In genomic region chr12:1325666-1326065, GRCh38 we compare ENCODE assay signal across 27 cellular contexts.
DNase-seq lines count a peak whose midpoint lies in the region; ATAC-seq, FAIRE-seq and TF ChIP-seq lines count a peak whose summit lies in the region.
"Had no signal": no experiment of that assay in that cellular context is flagged by ENCODE, and none has a peak within 500 bp of the region (broad histone marks: within the 10 kb centered on the region; RNA-seq: fewer than 3 reads in every experiment).

No MANE protein-coding gene starts in this region.

- no peaks in the 10 kb centered on the region for H4K20me1 ChIP-seq in K562 (replicated peaks; ENCODE audit: control insufficient read depth, insufficient read depth, low read length)

- ATAC-seq in activated T-cell treated with anti-CD3 and anti-CD28 coated beads, Interleukin-2, amount 50 U/mL, for 4 hours, result peak; percentile 67 to 73
- no peak for ATAC-seq in K562
- peak; percentile 91 for ATAC-seq in stimulated activated naive CD8-positive, alpha-beta T cell treated with anti-CD3 and anti-CD28 coated beads, Interleukin-15, amount 100 ng/mL, for 72 hours
- ATAC-seq: pancreas had no signal

- no peak for DNase-seq in activated T-cell treated with anti-CD3 and anti-CD28 coated beads, Interleukin-2, amount 50 U/mL, for 4 hours
- no peak for DNase-seq in activated T-cell treated with anti-CD3 and anti-CD28 coated beads, Interleukin-2, amount 50 U/mL, for 48 hours
- DNase-seq in GM12865 (ENCODE audit: low read depth), result peak; percentile 12
- no peak for DNase-seq in K562 (ENCODE audit: extremely low read depth in 1 of 4, low spot score in 3 of 4)
- no peak for DNase-seq in stimulated activated naive CD8-positive, alpha-beta T cell treated with anti-CD3 and anti-CD28 coated beads, Interleukin-15, amount 100 ng/mL, for 72 hours
- no peak for DNase-seq in iPS-NIHi7 (ENCODE audit: extremely low spot score)
- DNase-seq in NCI-H2196 (lab: John Stamatoyannopoulos, UW; ENCODE audit: unreplicated experiment), result no peak
- DNase-seq: ACHN; activated CD4-positive, alpha-beta T cell treated with anti-CD3 and anti-CD28 coated beads for 48 hours; activated naive CD8-positive, alpha-beta T cell treated with anti-CD3 and anti-CD28 coated beads, Interleukin-2, amount 10 ng/mL, durations not matched to agents 7 days and 5 days; CD4-positive, alpha-beta memory T cell; colonic mucosa; DMS 273 treated with DMSO at 0.1 percent for 48 hours; effector memory CD4-positive, alpha-beta T cell; GOT3; left lung; mesenchymal stem cell; NCI-H1048; NCI-H2107; pancreas; stimulated activated naive CD4-positive, alpha-beta T cell; SW 1271; testis had no signal

- 6% methylated on average over 1 of the region's 1 CpG for WGBS in K562 (ENCODE audit: insufficient coverage, low coverage, missing lambda C conversion rate)

- no peak for FAIRE-seq in K562 (lab: Jason Lieb, UNC)

- in situ Hi-C loops in K562 (cut with MboI), result no loop called here

- POLR2A ChIA-PET in K562 (lab: Yijun Ruan, JAX), result no interaction called here

- no peaks in the 10 kb centered on the region for H3K9me3 Mint-ChIP-seq in activated T-cell treated with anti-CD3 and anti-CD28 coated beads, Interleukin-2, amount 50 U/mL, for 4 hours
- no peaks in the 10 kb centered on the region for H3K9me3 Mint-ChIP-seq in stimulated activated naive CD8-positive, alpha-beta T cell treated with anti-CD3 and anti-CD28 coated beads, Interleukin-15, amount 100 ng/mL, for 72 hours
- H3K9me3 Mint-ChIP-seq: activated naive CD8-positive, alpha-beta T cell treated with anti-CD3 and anti-CD28 coated beads, Interleukin-2, amount 10 ng/mL, durations not matched to agents 7 days and 5 days; CD4-positive, alpha-beta memory T cell; IgD-negative memory B cell; neural progenitor cell had no signal

- no peak overlapping the region for H3K4me2 ChIP-seq in K562 (ENCODE audit: insufficient read depth, low read length)
- H3K4me2 ChIP-seq: neural progenitor cell had no signal

- H3K9ac ChIP-seq in K562 (ENCODE audit: insufficient read depth in 1 of 2, low read depth in 2 of 2, low read length in 2 of 2), result peak overlapping the region in 1 of 2 experiments; percentile 48; a peak in 1 of 4 replicates
- H3K9ac ChIP-seq: neural progenitor cell had no signal

- no peak for TF ChIP-seq RAD21 in K562 (CRISPR knock-in tag; conservative IDR thresholded peaks at IDR 0.05 in 1 of 2, IDR thresholded peaks at IDR 0.05 in 1 of 2)

- peaks cover 14% of the 10 kb centered on the region for H3K4me1 Mint-ChIP-seq in activated T-cell treated with anti-CD3 and anti-CD28 coated beads, Interleukin-2, amount 50 U/mL, for 4 hours (ENCODE audit: low read depth)
- H3K4me1 Mint-ChIP-seq in stimulated activated naive CD8-positive, alpha-beta T cell treated with anti-CD3 and anti-CD28 coated beads, Interleukin-15, amount 100 ng/mL, for 72 hours, result peaks cover 6% of the 10 kb centered on the region
- H3K4me1 Mint-ChIP-seq: neural progenitor cell had no signal

- no peaks in the 10 kb centered on the region for H3K9me3 ChIP-seq in K562 (replicated peaks; ENCODE audit: control insufficient read depth, insufficient read depth, low read depth, low read length)
- H3K9me3 ChIP-seq: ascending aorta, colonic mucosa, left lung, pancreas, testis had no signal

- H2AFZ ChIP-seq in K562 (ENCODE audit: low read depth, low read length), result peak overlapping the region; percentile 65; the same call in 1 of the 2 replicates
- H2AFZ ChIP-seq: neural progenitor cell had no signal

- TF ChIP-seq EP300 in K562 (IDR thresholded peaks at IDR 0.05; ENCODE audit: low read length), result no peak

- peak overlapping the region; percentile 68; the same call in 2 of the 3 replicates for H3K27ac ChIP-seq in K562 (ENCODE audit: extremely low read depth, low read depth, low read length)
- H3K27ac ChIP-seq: ascending aorta, colonic mucosa, neural progenitor cell, pancreas, testis had no signal

- H3K36me3 Mint-ChIP-seq in activated T-cell treated with anti-CD3 and anti-CD28 coated beads, Interleukin-2, amount 50 U/mL, for 4 hours (ENCODE audit: insufficient read depth), result peaks cover 9% of the 10 kb centered on the region
- H3K36me3 Mint-ChIP-seq: activated naive CD8-positive, alpha-beta T cell treated with anti-CD3 and anti-CD28 coated beads, Interleukin-2, amount 10 ng/mL, durations not matched to agents 7 days and 5 days; IgD-negative memory B cell had no signal

- H3K27ac Mint-ChIP-seq in stimulated activated naive CD8-positive, alpha-beta T cell treated with anti-CD3 and anti-CD28 coated beads, Interleukin-15, amount 100 ng/mL, for 72 hours, result no peak overlapping the region
- H3K27ac Mint-ChIP-seq: activated naive CD8-positive, alpha-beta T cell treated with anti-CD3 and anti-CD28 coated beads, Interleukin-2, amount 10 ng/mL, durations not matched to agents 7 days and 5 days; B cell; IgD-negative memory B cell; neural progenitor cell had no signal

- H3K4me3 ChIP-seq in GM12865 (ENCODE audit: low read depth, low read length) (no peak overlapping the region), K562 (no peak overlapping the region)
- H3K4me3 ChIP-seq: ascending aorta, colonic mucosa, left lung, neural progenitor cell, pancreas, testis had no signal

- H3K4me3 Mint-ChIP-seq in activated T-cell treated with anti-CD3 and anti-CD28 coated beads, Interleukin-2, amount 50 U/mL, for 4 hours, result no peak overlapping the region
- no peak overlapping the region for H3K4me3 Mint-ChIP-seq in stimulated activated naive CD8-positive, alpha-beta T cell treated with anti-CD3 and anti-CD28 coated beads, Interleukin-15, amount 100 ng/mL, for 72 hours
- H3K4me3 Mint-ChIP-seq: activated naive CD8-positive, alpha-beta T cell treated with anti-CD3 and anti-CD28 coated beads, Interleukin-2, amount 10 ng/mL, durations not matched to agents 7 days and 5 days; B cell; CD4-positive, alpha-beta memory T cell; IgD-negative memory B cell; neural progenitor cell had no signal

- no peak for TF ChIP-seq POLR2A in K562 (conservative IDR thresholded peaks at IDR 0.05)

- no peaks in the 10 kb centered on the region for H3K27me3 ChIP-seq in K562 (ENCODE audit: control insufficient read depth in 2 of 2, insufficient read depth in 2 of 2, low read length in 2 of 2)
- H3K27me3 ChIP-seq: ascending aorta, colonic mucosa, left lung, neural progenitor cell, pancreas, testis had no signal

- BruUV-seq in K562 (replicated peaks; lab: Mats Ljungman, UMichigan), result no TSS peak

- no peaks in the 10 kb centered on the region for H3K27me3 Mint-ChIP-seq in activated T-cell treated with anti-CD3 and anti-CD28 coated beads, Interleukin-2, amount 50 U/mL, for 4 hours (ENCODE audit: low read depth)
- no peaks in the 10 kb centered on the region for H3K27me3 Mint-ChIP-seq in stimulated activated naive CD8-positive, alpha-beta T cell treated with anti-CD3 and anti-CD28 coated beads, Interleukin-15, amount 100 ng/mL, for 72 hours
- H3K27me3 Mint-ChIP-seq: activated naive CD8-positive, alpha-beta T cell treated with anti-CD3 and anti-CD28 coated beads, Interleukin-2, amount 10 ng/mL, durations not matched to agents 7 days and 5 days; B cell; CD4-positive, alpha-beta memory T cell; IgD-negative memory B cell had no signal

- no peaks in the 10 kb centered on the region for H3K79me2 ChIP-seq in K562 (ENCODE audit: control insufficient read depth, insufficient read depth, low read length)

- H3K9me1 ChIP-seq in K562 (ENCODE audit: control insufficient read depth, insufficient read depth, low read length), result no peaks in the 10 kb centered on the region

- TF ChIP-seq CTCF in GM12865 (IDR thresholded peaks at IDR 0.05; ENCODE audit: insufficient read depth, low read depth, low read length, missing control alignments) (no peak), K562 (IDR thresholded peaks at IDR 0.05 in 2 of 3, conservative IDR thresholded peaks at IDR 0.05 in 1 of 3; ENCODE audit: insufficient read depth in 2 of 3, low read depth in 1 of 3, low read length in 3 of 3) (no peak)

- H3K4me1 ChIP-seq in K562 (replicated peaks in 1 of 2; ENCODE audit: control insufficient read depth in 2 of 2, insufficient read depth in 2 of 2, low read length in 2 of 2), result peaks cover 11 to 37% of the 10 kb centered on the region in 2 experiments
- H3K4me1 ChIP-seq: ascending aorta, colonic mucosa, neural progenitor cell, testis had no signal

- intact Hi-C loops in K562 (cut with micrococcal nuclease), result no loop called here

- CTCF ChIA-PET in K562 (lab: Yijun Ruan, JAX; ENCODE audit: low intra/inter-chr PET ratio), result no interaction called here

- H3K36me3 ChIP-seq in K562 (ENCODE audit: control insufficient read depth, insufficient read depth, low read length), result no peaks in the 10 kb centered on the region
- H3K36me3 ChIP-seq: ascending aorta, colonic mucosa, left lung, neural progenitor cell, pancreas had no signal

TF ChIP-seq in K562, 482 proteins besides CTCF, POLR2A, EP300 and RAD21 (continues in another document):
- TF ChIP-seq PHF20 (IDR thresholded peaks at IDR 0.05; ENCODE audit: partially characterized antibody) (no peak), MCM7 (IDR thresholded peaks at IDR 0.05) (no peak), RBM15 (IDR thresholded peaks at IDR 0.05; ENCODE audit: insufficient read depth, low read length) (no peak), ZNF146 (CRISPR knock-in tag; IDR thresholded peaks at IDR 0.05; ENCODE audit: unreplicated experiment) (no peak), TFAM (CRISPR knock-in tag; conservative IDR thresholded peaks at IDR 0.05) (no peak), HNRNPL (IDR thresholded peaks at IDR 0.05; ENCODE audit: low read depth, low read length) (no peak), ZNF696 (CRISPR knock-in tag; conservative IDR thresholded peaks at IDR 0.05) (no peak), CAMTA2 (CRISPR knock-in tag; conservative IDR thresholded peaks at IDR 0.05) (no peak), ZNF398 (CRISPR knock-in tag; IDR thresholded peaks at IDR 0.05) (no peak)
- TF ChIP-seq, protein P1, sequence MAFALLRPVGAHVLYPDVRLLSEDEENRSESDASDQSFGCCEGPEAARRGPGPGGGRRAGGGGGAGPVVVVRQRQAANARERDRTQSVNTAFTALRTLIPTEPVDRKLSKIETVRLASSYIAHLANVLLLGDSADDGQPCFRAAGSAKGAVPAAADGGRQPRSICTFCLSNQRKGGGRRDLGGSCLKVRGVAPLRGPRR (CRISPR knock-in tag; IDR thresholded peaks at IDR 0.05), result no peak
